In the genomic region with DNA sequence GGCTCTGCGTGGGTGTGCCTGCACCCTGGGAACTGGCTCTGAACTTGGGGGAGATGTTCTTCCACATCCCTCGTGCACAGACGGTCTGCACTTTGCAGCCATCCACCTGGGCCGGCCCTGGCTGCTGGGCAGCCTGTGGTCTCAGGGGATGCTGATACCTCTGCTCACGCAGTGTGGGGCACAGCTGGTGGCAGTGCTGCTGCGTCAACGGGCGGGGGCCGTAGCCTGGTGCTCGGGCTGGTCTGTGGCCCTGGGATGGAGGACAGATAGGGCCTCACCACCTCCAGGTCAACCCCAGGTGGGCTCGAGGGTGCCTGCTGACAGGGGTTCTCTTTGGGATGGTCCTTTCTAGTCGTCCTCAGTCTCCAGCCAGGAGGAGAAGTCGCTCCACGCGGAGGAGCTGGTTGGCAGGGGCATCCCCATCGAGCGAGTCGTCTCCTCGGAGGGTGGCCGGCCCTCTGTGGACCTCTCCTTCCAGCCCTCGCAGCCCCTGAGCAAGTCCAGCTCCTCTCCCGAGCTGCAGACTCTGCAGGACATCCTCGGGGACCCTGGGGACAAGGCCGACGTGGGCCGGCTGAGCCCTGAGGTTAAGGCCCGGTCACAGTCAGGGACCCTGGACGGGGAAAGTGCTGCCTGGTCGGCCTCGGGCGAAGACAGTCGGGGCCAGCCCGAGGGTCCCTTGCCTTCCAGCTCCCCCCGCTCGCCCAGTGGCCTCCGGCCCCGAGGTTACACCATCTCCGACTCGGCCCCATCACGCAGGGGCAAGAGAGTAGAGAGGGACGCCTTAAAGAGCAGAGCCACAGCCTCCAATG, we compare ENCODE assay signal across 20 cellular contexts.
"Had no signal": no experiment of that assay in that cellular context is flagged by ENCODE, and none has a peak within 500 bp of the region (broad histone marks: within the 10 kb centered on the region; RNA-seq: fewer than 3 reads in every experiment).

No MANE protein-coding gene starts in this region.

- ATAC-seq: activated CD4-positive, CD25-positive, alpha-beta regulatory T cell treated with anti-CD3 and anti-CD28 coated beads, Interleukin-2, amount 50 U/mL, for 24 hours; activated naive CD8-positive, alpha-beta T cell treated with anti-CD3 and anti-CD28 coated beads, Interleukin-2, amount 50 U/mL, for 24 hours; gastrocnemius medialis; left lung had no signal

- H3K4me1 ChIP-seq: gastrocnemius medialis, thyroid gland had no signal

- H3K27me3 Mint-ChIP-seq: activated naive CD4-positive, alpha-beta T cell treated with anti-CD3 and anti-CD28 coated beads, Interleukin-2, amount 10 ng/mL, durations not matched to agents 7 days and 5 days; activated naive CD8-positive, alpha-beta T cell treated with anti-CD3 and anti-CD28 coated beads, Interleukin-2, amount 50 U/mL, for 24 hours; central memory CD8-positive, alpha-beta T cell; naive B cell had no signal

- H3K9me3 Mint-ChIP-seq: activated naive CD4-positive, alpha-beta T cell treated with anti-CD3 and anti-CD28 coated beads, Interleukin-2, amount 10 ng/mL, durations not matched to agents 7 days and 5 days; activated naive CD8-positive, alpha-beta T cell treated with anti-CD3 and anti-CD28 coated beads, Interleukin-2, amount 50 U/mL, for 24 hours; central memory CD8-positive, alpha-beta T cell; naive B cell; neural crest cell had no signal

- H3K4me3 ChIP-seq: coronary artery, gastrocnemius medialis, heart left ventricle, left lung, ovary, thyroid gland had no signal

- H3K9me3 ChIP-seq: gastrocnemius medialis, heart left ventricle, left lung, ovary, thyroid gland had no signal

- H3K27ac ChIP-seq: brain microvascular endothelial cell, coronary artery, gastrocnemius medialis, left lung, thyroid gland had no signal

- H3K4me3 Mint-ChIP-seq: activated naive CD4-positive, alpha-beta T cell treated with anti-CD3 and anti-CD28 coated beads, Interleukin-2, amount 10 ng/mL, durations not matched to agents 7 days and 5 days; activated naive CD8-positive, alpha-beta T cell treated with anti-CD3 and anti-CD28 coated beads, Interleukin-2, amount 50 U/mL, for 24 hours; central memory CD8-positive, alpha-beta T cell; naive B cell had no signal

- H3K36me3 Mint-ChIP-seq: naive B cell had no signal

- H3K4me1 Mint-ChIP-seq: activated naive CD4-positive, alpha-beta T cell treated with anti-CD3 and anti-CD28 coated beads, Interleukin-2, amount 10 ng/mL, durations not matched to agents 7 days and 5 days; activated naive CD8-positive, alpha-beta T cell treated with anti-CD3 and anti-CD28 coated beads, Interleukin-2, amount 50 U/mL, for 24 hours; neural crest cell had no signal

- H3K27me3 ChIP-seq: brain microvascular endothelial cell, gastrocnemius medialis, heart left ventricle, left lung, ovary, thyroid gland had no signal

- DNase-seq: activated CD4-positive, alpha-beta T cell treated with anti-CD3 and anti-CD28 coated beads, Interleukin-2, amount 50 U/mL, for 1 hour; activated CD8-positive, alpha-beta memory T cell treated with anti-CD3 and anti-CD28 coated beads for 24 hours; activated CD8-positive, alpha-beta memory T cell treated with anti-CD3 and anti-CD28 coated beads, Interleukin-2, amount 50 U/mL, for 48 hours; activated effector memory CD4-positive, alpha-beta T cell treated with Interleukin-2 at 50 U/mL for 16 hours; activated naive CD4-positive, alpha-beta T cell treated with anti-CD3 and anti-CD28 coated beads, Interleukin-2, amount 10 ng/mL, durations not matched to agents 7 days and 5 days; activated naive CD8-positive, alpha-beta T cell treated with anti-CD3 and anti-CD28 coated beads, Interleukin-2, amount 50 U/mL, for 24 hours; activated T-cell treated with anti-CD3 and anti-CD28 coated beads, Interleukin-2, amount 50 U/mL, for 48 hours; anterior cingulate cortex; brain microvascular endothelial cell; gastrocnemius medialis; heart left ventricle; left lung; naive B cell; stimulated activated naive CD4-positive, alpha-beta T cell; thyroid gland had no signal

- H3K36me3 ChIP-seq: ovary had no signal

- H3K27ac Mint-ChIP-seq: activated naive CD4-positive, alpha-beta T cell treated with anti-CD3 and anti-CD28 coated beads, Interleukin-2, amount 10 ng/mL, durations not matched to agents 7 days and 5 days; activated naive CD8-positive, alpha-beta T cell treated with anti-CD3 and anti-CD28 coated beads, Interleukin-2, amount 50 U/mL, for 24 hours had no signal
